In genomic region chr2:134550566-134551164, GRCh38 we compare ENCODE assay signal across 18 cellular contexts.
DNase-seq lines count a peak whose midpoint lies in the region; ATAC-seq and TF ChIP-seq lines count a peak whose summit lies in the region.
"Had no signal": no experiment of that assay in that cellular context is flagged by ENCODE, and none has a peak within 500 bp of the region (broad histone marks: within the 10 kb centered on the region; RNA-seq: fewer than 3 reads in every experiment).

No MANE protein-coding gene starts in this region.

- POLR2A ChIA-PET in SK-N-SH (lab: Yijun Ruan, JAX) (no interaction called here), PC-3 (lab: Charles Lee; ENCODE audit: unreplicated experiment) (no interaction called here)

- no peak overlapping the region for H3K4me3 ChIP-seq in SK-N-SH (ENCODE audit: low read depth in 2 of 2, low read length in 1 of 2)
- H3K4me3 ChIP-seq in PC-3 (ENCODE audit: low read length): no peak overlapping the region
- no peak overlapping the region for H3K4me3 ChIP-seq in epithelial cell of esophagus (ENCODE audit: low read length)
- H3K4me3 ChIP-seq in aorta (ENCODE audit: low read length in 2 of 2): no peak overlapping the region

- ATAC-seq in SK-N-SH treated with all-trans-retinoic acid at 6 μM for 48 hours: no peak
- peak; percentile 29; the same call in 1 of the 2 replicates for ATAC-seq in PC-3
- ATAC-seq in HG02981 (IDR thresholded peaks at IDR 0.05; ENCODE audit: unreplicated experiment): no peak
- ATAC-seq in HG03571 (IDR thresholded peaks at IDR 0.05; ENCODE audit: unreplicated experiment): no peak
- no peak for ATAC-seq in aorta (ENCODE audit: low FRiP score)
- ATAC-seq in HG03280 (IDR thresholded peaks at IDR 0.05; ENCODE audit: unreplicated experiment): no peak
- ATAC-seq: CD8-positive, alpha-beta T cell had no signal

- TF ChIP-seq RAD21 in SK-N-SH (IDR thresholded peaks at IDR 0.05; ENCODE audit: low read length): no peak

- peak; percentile 56 for DNase-seq in SK-N-SH
- DNase-seq in PC-3: peak; percentile 29
- peak; percentile 17 for DNase-seq in epithelial cell of esophagus (ENCODE audit: low read depth)
- DNase-seq in aorta: no peak
- DNase-seq: CD8-positive, alpha-beta T cell; COR-L47; DMS153; DMS79 treated with DMSO at 0.1 percent for 48 hours; GF-D8; HCEC 1CT; HFFc6; IMR-90 had no signal

- intact Hi-C loops in PC-3 (cut with micrococcal nuclease) (no loop called here), aorta (cut with DNase I) (no loop called here)

- no peaks in the 10 kb centered on the region for H3K9me2 ChIP-seq in SK-N-SH
- H3K9me2 ChIP-seq in PC-3 (replicated peaks; ENCODE audit: low read length): no peaks in the 10 kb centered on the region

- H3F3A ChIP-seq in SK-N-SH (replicated peaks; ENCODE audit: insufficient read depth) (no peaks in the 10 kb centered on the region), PC-3 (ENCODE audit: low read length, unreplicated experiment) (no peaks in the 10 kb centered on the region)

- TF ChIP-seq EP300 in SK-N-SH (IDR thresholded peaks at IDR 0.05; ENCODE audit: borderline replicate concordance in 1 of 2, low read depth in 1 of 2, low read length in 1 of 2): peak in 1 of 2 experiments; percentile 65; a peak in 2 of 4 replicates

- TF ChIP-seq CTCF in SK-N-SH (IDR thresholded peaks at IDR 0.05) (no peak), PC-3 (conservative IDR thresholded peaks at IDR 0.05; ENCODE audit: low read depth, low read length) (no peak), epithelial cell of esophagus (IDR thresholded peaks at IDR 0.05; ENCODE audit: insufficient read depth, low read depth, low read length, missing control alignments) (no peak)

- H2AFZ ChIP-seq in SK-N-SH (ENCODE audit: low read depth) (no peak overlapping the region), PC-3 (ENCODE audit: low read length) (no peak overlapping the region)

- no peak overlapping the region for H3K9ac ChIP-seq in SK-N-SH
- no peak overlapping the region for H3K9ac ChIP-seq in PC-3 (ENCODE audit: low read length)
- H3K9ac ChIP-seq: KMS-11 had no signal

- H3K27ac ChIP-seq in SK-N-SH (ENCODE audit: low read depth in 2 of 2, low read length in 1 of 2) (peak overlapping the region in 1 of 2 experiments; percentile 58; a peak in 2 of 4 replicates), PC-3 (ENCODE audit: low read length) (no peak overlapping the region), aorta (ENCODE audit: low read depth in 1 of 2, low read length in 2 of 2) (no peak overlapping the region)
- H3K27ac ChIP-seq: 22Rv1, KMS-11 had no signal

- H3K27me3 ChIP-seq in SK-N-SH (ENCODE audit: insufficient read depth) (no peaks in the 10 kb centered on the region), PC-3 (ENCODE audit: low read length) (no peaks in the 10 kb centered on the region), aorta (ENCODE audit: control insufficient read depth in 1 of 2, insufficient read depth in 2 of 2, low read length in 1 of 2) (no peaks in the 10 kb centered on the region)

- H3K4me2 ChIP-seq in SK-N-SH (no peak overlapping the region), PC-3 (ENCODE audit: low read length) (no peak overlapping the region)
- H3K4me2 ChIP-seq: KMS-11 had no signal

- no TSS peak for BruUV-seq in PC-3 (replicated peaks; lab: Mats Ljungman, UMichigan)

- H3K36me3 ChIP-seq in SK-N-SH (replicated peaks in 1 of 2; ENCODE audit: control insufficient read depth in 1 of 2, insufficient read depth in 2 of 2, low read length in 1 of 2): no peaks in the 10 kb centered on the region
- no peaks in the 10 kb centered on the region for H3K36me3 ChIP-seq in PC-3 (ENCODE audit: low read depth, low read length)
- no peaks in the 10 kb centered on the region for H3K36me3 ChIP-seq in aorta (ENCODE audit: control insufficient read depth in 1 of 2, insufficient read depth in 2 of 2, low read length in 1 of 2)

- H3K9me3 ChIP-seq in SK-N-SH: no peaks in the 10 kb centered on the region
- no peaks in the 10 kb centered on the region for H3K9me3 ChIP-seq in PC-3 (ENCODE audit: low read length)
- no peaks in the 10 kb centered on the region for H3K9me3 ChIP-seq in aorta (ENCODE audit: control insufficient read depth, low read length)

- H3K79me2 ChIP-seq in SK-N-SH (ENCODE audit: insufficient read depth) (no peaks in the 10 kb centered on the region), PC-3 (ENCODE audit: low read length) (no peaks in the 10 kb centered on the region)

- CTCF ChIA-PET in SK-N-SH (lab: Yijun Ruan, JAX) (no interaction called here), PC-3 (lab: Charles Lee) (no interaction called here)

- WGBS in SK-N-SH (ENCODE audit: low lambda C conversion rate): 51% methylated on average over 12 of the region's 13 CpGs
- 80 to 84% methylated on average over 13 of the region's 13 CpGs for WGBS in aorta, 2 donors

- H4K20me1 ChIP-seq in SK-N-SH (ENCODE audit: insufficient read depth) (no peaks in the 10 kb centered on the region), PC-3 (ENCODE audit: low read length) (no peaks in the 10 kb centered on the region)

- H3K4me1 ChIP-seq in SK-N-SH (ENCODE audit: control insufficient read depth in 1 of 2, insufficient read depth in 2 of 2, low read depth in 1 of 2, low read length in 1 of 2) (peaks cover 0 to 18% of the 10 kb centered on the region in 2 experiments; a peak in 2 of 4 replicates), PC-3 (ENCODE audit: insufficient read depth, low read length) (no peaks in the 10 kb centered on the region), aorta (ENCODE audit: control insufficient read depth in 1 of 2, insufficient read depth in 2 of 2, low read length in 2 of 2) (no peaks in the 10 kb centered on the region)

TF ChIP-seq in SK-N-SH, 30 proteins besides CTCF, POLR2A, EP300 and RAD21:
- TF ChIP-seq ELF1 (IDR thresholded peaks at IDR 0.05) (no peak), NRF1 (IDR thresholded peaks at IDR 0.05; ENCODE audit: low read depth, low read length) (no peak), YY1 (IDR thresholded peaks at IDR 0.05; ENCODE audit: low read depth) (no peak), JUND (IDR thresholded peaks at IDR 0.05) (no peak), MXI1 (IDR thresholded peaks at IDR 0.05; ENCODE audit: low read depth, low read length) (no peak)

TF ChIP-seq in SK-N-SH treated with all-trans-retinoic acid at 6 μM for 48 hours, 23 proteins besides CTCF, POLR2A, EP300 and RAD21:
- TF ChIP-seq, protein P1, sequence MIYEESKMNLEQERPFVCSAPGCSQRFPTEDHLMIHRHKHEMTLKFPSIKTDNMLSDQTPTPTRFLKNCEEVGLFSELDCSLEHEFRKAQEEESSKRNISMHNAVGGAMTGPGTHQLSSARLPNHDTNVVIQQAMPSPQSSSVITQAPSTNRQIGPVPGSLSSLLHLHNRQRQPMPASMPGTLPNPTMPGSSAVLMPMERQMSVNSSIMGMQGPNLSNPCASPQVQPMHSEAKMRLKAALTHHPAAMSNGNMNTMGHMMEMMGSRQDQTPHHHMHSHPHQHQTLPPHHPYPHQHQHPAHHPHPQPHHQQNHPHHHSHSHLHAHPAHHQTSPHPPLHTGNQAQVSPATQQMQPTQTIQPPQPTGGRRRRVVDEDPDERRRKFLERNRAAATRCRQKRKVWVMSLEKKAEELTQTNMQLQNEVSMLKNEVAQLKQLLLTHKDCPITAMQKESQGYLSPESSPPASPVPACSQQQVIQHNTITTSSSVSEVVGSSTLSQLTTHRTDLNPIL (CRISPR knock-in tag; IDR thresholded peaks at IDR 0.05; ENCODE audit: low read depth): no peak

Comparison
In these comparisons a context has a peak if more than half of its experiments do, and no peak if none do; other contexts are left out.
1. DNase-seq: peak in SK-N-SH (single experiment), PC-3 (single experiment) and epithelial cell of esophagus (single experiment); none in aorta (0 of 2).